Comparison of ENCODE assay signal across 1 cellular context in the genomic region with DNA sequence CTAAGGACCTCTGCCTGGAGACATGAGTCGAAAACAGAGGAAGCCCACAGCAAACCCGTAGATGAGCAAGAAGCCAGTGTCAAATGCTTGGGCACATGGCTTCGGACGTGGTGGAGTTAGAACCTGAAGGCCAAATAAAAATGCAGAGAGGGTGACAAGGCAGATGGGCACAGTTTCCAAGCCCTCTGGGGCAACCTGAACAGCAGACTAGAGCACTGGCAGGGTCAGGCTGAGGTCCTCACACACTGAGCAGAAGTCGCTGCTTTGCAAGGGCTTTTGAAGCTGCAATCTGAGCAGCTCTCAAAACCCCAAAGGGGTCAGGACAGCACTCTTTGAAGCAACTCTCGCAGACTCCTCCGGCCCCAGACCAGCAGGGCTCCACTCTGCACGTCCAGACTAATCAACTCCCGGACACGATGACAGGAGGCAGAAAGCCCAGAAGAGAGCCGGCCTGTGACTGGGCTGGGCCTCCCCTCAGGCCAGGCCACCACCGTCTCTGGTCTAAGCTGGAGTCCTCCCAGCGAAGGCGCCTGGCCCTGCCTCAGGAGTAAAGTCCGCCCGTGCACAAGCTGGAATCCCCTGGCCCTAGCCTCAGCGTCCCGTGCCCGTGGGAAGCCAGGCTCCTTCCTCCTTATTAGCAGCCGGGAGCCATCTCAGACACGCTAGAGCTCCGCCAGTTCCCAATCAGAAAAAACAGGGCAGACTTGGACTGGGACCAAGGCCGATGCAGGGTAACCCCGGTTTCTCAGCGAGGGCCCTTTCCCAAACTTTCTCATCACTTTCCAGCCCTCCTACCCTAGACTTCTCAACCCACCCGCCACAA.
TF ChIP-seq lines count a peak whose summit lies in the region.

No MANE protein-coding gene starts in this region.

TF ChIP-seq in HEK293, 187 proteins besides CTCF, POLR2A, EP300 and RAD21 (continued from another document):
- TF ChIP-seq, protein P1, sequence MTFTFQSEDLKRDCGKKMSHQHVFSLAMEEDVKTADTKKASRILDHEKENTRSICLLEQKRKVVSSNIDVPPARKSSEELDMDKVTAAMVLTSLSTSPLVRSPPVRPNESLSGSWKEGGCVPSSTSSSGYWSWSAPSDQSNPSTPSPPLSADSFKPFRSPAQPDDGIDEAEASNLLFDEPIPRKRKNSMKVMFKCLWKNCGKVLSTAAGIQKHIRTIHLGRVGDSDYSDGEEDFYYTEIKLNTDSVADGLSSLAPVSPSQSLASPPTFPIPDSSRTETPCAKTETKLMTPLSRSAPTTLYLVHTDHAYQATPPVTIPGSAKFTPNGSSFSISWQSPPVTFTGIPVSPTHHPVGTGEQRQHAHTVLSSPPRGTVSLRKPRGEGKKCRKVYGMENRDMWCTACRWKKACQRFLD (tag by site-specific recombination; IDR thresholded peaks at IDR 0.05): no peak
- TF ChIP-seq ZBTB21 (tag by site-specific recombination; IDR thresholded peaks at IDR 0.05): no peak
- no peak for TF ChIP-seq ZNF214 (tag by site-specific recombination; IDR thresholded peaks at IDR 0.05; ENCODE audit: borderline replicate concordance)
- TF ChIP-seq, protein P2, sequence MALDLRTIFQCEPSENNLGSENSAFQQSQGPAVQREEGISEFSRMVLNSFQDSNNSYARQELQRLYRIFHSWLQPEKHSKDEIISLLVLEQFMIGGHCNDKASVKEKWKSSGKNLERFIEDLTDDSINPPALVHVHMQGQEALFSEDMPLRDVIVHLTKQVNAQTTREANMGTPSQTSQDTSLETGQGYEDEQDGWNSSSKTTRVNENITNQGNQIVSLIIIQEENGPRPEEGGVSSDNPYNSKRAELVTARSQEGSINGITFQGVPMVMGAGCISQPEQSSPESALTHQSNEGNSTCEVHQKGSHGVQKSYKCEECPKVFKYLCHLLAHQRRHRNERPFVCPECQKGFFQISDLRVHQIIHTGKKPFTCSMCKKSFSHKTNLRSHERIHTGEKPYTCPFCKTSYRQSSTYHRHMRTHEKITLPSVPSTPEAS (tag by site-specific recombination; IDR thresholded peaks at IDR 0.05): no peak
- TF ChIP-seq ZNF768 (tag by site-specific recombination; IDR thresholded peaks at IDR 0.05): peak; percentile 27; the same call in 1 of the 2 replicates
- no peak for TF ChIP-seq ZNF239 (tag by site-specific recombination; IDR thresholded peaks at IDR 0.05)
- peak; percentile 31; the same call in 1 of the 2 replicates for TF ChIP-seq ZXDB (tag by site-specific recombination; IDR thresholded peaks at IDR 0.05)
- TF ChIP-seq, protein P3, sequence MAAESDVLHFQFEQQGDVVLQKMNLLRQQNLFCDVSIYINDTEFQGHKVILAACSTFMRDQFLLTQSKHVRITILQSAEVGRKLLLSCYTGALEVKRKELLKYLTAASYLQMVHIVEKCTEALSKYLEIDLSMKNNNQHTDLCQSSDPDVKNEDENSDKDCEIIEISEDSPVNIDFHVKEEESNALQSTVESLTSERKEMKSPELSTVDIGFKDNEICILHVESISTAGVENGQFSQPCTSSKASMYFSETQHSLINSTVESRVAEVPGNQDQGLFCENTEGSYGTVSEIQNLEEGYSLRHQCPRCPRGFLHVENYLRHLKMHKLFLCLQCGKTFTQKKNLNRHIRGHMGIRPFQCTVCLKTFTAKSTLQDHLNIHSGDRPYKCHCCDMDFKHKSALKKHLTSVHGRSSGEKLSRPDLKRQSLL (tag by site-specific recombination; IDR thresholded peaks at IDR 0.05): no peak
- no peak for TF ChIP-seq ZNF629 (tag by site-specific recombination; IDR thresholded peaks at IDR 0.05)
- TF ChIP-seq ZNF223 (tag by site-specific recombination; IDR thresholded peaks at IDR 0.05): no peak
- TF ChIP-seq, protein P4, sequence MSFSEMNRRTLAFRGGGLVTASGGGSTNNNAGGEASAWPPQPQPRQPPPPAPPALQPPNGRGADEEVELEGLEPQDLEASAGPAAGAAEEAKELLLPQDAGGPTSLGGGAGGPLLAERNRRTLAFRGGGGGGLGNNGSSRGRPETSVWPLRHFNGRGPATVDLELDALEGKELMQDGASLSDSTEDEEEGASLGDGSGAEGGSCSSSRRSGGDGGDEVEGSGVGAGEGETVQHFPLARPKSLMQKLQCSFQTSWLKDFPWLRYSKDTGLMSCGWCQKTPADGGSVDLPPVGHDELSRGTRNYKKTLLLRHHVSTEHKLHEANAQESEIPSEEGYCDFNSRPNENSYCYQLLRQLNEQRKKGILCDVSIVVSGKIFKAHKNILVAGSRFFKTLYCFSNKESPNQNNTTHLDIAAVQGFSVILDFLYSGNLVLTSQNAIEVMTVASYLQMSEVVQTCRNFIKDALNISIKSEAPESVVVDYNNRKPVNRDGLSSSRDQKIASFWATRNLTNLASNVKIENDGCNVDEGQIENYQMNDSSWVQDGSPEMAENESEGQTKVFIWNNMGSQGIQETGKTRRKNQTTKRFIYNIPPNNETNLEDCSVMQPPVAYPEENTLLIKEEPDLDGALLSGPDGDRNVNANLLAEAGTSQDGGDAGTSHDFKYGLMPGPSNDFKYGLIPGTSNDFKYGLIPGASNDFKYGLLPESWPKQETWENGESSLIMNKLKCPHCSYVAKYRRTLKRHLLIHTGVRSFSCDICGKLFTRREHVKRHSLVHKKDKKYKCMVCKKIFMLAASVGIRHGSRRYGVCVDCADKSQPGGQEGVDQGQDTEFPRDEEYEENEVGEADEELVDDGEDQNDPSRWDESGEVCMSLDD (tag by site-specific recombination; IDR thresholded peaks at IDR 0.05): 0 out of 2 replicates have a peak, but pooled peaks have one; percentile 23
- no peak for TF ChIP-seq RBAK (tag by site-specific recombination; IDR thresholded peaks at IDR 0.05)
- no peak for TF ChIP-seq ZNF148 (tag by site-specific recombination; IDR thresholded peaks at IDR 0.05; ENCODE audit: borderline replicate concordance)
- TF ChIP-seq EGR2 (tag by site-specific recombination; IDR thresholded peaks at IDR 0.05; ENCODE audit: low read depth): no peak
- no peak for TF ChIP-seq ZNF670 (tag by site-specific recombination; IDR thresholded peaks at IDR 0.05; ENCODE audit: low read depth)
- TF ChIP-seq INSM2 (tag by site-specific recombination; IDR thresholded peaks at IDR 0.05): no peak
- no peak for TF ChIP-seq ZNF658 (tag by site-specific recombination; IDR thresholded peaks at IDR 0.05)
- TF ChIP-seq ZFHX2 (tag by site-specific recombination; conservative IDR thresholded peaks at IDR 0.05): no peak
- TF ChIP-seq ZNF341 (tag by site-specific recombination; IDR thresholded peaks at IDR 0.05; ENCODE audit: low read depth): no peak
- peak; percentile 23 for TF ChIP-seq ZNF76 (tag by site-specific recombination; IDR thresholded peaks at IDR 0.05; ENCODE audit: borderline replicate concordance, low read depth)
- no peak for TF ChIP-seq HOXC10 (CRISPR knock-in tag; IDR thresholded peaks at IDR 0.05)
- TF ChIP-seq ZNF324 (tag by site-specific recombination; IDR thresholded peaks at IDR 0.05): no peak
- no peak for TF ChIP-seq ZNF114 (tag by site-specific recombination; IDR thresholded peaks at IDR 0.05)
- TF ChIP-seq ZNF19 (tag by site-specific recombination; IDR thresholded peaks at IDR 0.05; ENCODE audit: low read depth): no peak
- no peak for TF ChIP-seq OSR2 (tag by site-specific recombination; IDR thresholded peaks at IDR 0.05)
- no peak for TF ChIP-seq ZNF426 (tag by site-specific recombination; IDR thresholded peaks at IDR 0.05)
- no peak for TF ChIP-seq ZNF133 (tag by site-specific recombination; IDR thresholded peaks at IDR 0.05)
- TF ChIP-seq YY1 (tag by site-specific recombination; IDR thresholded peaks at IDR 0.05): no peak
- TF ChIP-seq ZNF292 (tag by site-specific recombination; IDR thresholded peaks at IDR 0.05; ENCODE audit: borderline replicate concordance, low read depth): no peak
- TF ChIP-seq ZFP37 (tag by site-specific recombination; IDR thresholded peaks at IDR 0.05): no peak
- TF ChIP-seq, protein P5, sequence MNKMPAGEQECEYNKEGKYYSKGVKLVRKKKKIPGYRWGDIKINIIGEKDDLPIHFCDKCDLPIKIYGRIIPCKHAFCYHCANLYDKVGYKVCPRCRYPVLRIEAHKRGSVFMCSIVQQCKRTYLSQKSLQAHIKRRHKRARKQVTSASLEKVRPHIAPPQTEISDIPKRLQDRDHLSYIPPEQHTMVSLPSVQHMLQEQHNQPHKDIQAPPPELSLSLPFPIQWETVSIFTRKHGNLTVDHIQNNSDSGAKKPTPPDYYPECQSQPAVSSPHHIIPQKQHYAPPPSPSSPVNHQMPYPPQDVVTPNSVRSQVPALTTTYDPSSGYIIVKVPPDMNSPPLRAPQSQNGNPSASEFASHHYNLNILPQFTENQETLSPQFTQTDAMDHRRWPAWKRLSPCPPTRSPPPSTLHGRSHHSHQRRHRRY (tag by site-specific recombination; IDR thresholded peaks at IDR 0.05): no peak
- TF ChIP-seq ZNF24 (tag by site-specific recombination; IDR thresholded peaks at IDR 0.05): no peak
- TF ChIP-seq ZNF707 (tag by site-specific recombination; IDR thresholded peaks at IDR 0.05): no peak
- peak; percentile 59 for TF ChIP-seq ZNF335 (tag by site-specific recombination; conservative IDR thresholded peaks at IDR 0.05)
- no peak for TF ChIP-seq ZNF596 (tag by site-specific recombination; IDR thresholded peaks at IDR 0.05)
- TF ChIP-seq ZNF776 (tag by site-specific recombination; IDR thresholded peaks at IDR 0.05; ENCODE audit: borderline replicate concordance): no peak
- no peak for TF ChIP-seq GLI2 (tag by site-specific recombination; IDR thresholded peaks at IDR 0.05; ENCODE audit: borderline replicate concordance, low read depth)
- no peak for TF ChIP-seq REST (tag by site-specific recombination; IDR thresholded peaks at IDR 0.05)
- no peak for TF ChIP-seq ZNF473 (tag by site-specific recombination; IDR thresholded peaks at IDR 0.05)
- peak; percentile 89 for TF ChIP-seq ZBTB17 (tag by site-specific recombination; IDR thresholded peaks at IDR 0.05)
- TF ChIP-seq ELK4 (IDR thresholded peaks at IDR 0.05; ENCODE audit: borderline replicate concordance, low read depth, low read length): no peak
